Comparison of ENCODE assay signal across 13 cellular contexts in the genomic region with DNA sequence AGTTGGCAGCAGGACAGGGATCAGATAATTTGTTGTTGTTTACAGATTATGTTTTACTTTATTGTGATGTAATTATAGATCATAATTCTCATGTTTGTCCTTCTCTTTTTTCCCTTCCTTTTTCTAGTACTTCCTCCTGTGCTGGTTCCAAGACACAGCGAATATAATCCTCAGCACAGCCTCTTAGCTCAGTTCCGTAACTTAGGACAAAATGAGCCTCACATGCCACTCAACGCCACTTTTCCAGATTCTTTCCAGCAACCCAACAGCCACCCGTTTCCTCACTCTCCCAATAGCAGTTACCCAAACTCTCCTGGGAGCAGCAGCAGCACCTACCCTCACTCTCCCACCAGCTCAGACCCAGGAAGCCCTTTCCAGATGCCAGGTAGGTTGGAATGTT.
"Had no signal": no experiment of that assay in that cellular context is flagged by ENCODE, and none has a peak within 500 bp of the region (broad histone marks: within the 10 kb centered on the region; RNA-seq: fewer than 3 reads in every experiment).

No MANE protein-coding gene starts in this region.

- H3K4me1 Mint-ChIP-seq: activated CD4-positive, alpha-beta memory T cell treated with anti-CD3 and anti-CD28 coated beads, Interleukin-2, amount 10 ng/mL, durations not matched to agents 7 days and 5 days had no signal

- H3K4me3 ChIP-seq: ascending aorta, heart right ventricle had no signal

- DNase-seq: activated CD4-positive, alpha-beta memory T cell treated with anti-CD3 and anti-CD28 coated beads, Interleukin-2, amount 10 ng/mL, durations not matched to agents 7 days and 5 days; activated CD4-positive, alpha-beta T cell treated with anti-CD3 and anti-CD28 coated beads for 36 hours; activated CD8-positive, alpha-beta memory T cell treated with anti-CD3 and anti-CD28 coated beads, Interleukin-2, amount 50 U/mL, for 4 hours; activated naive CD4-positive, alpha-beta T cell; activated T-cell treated with anti-CD3 and anti-CD28 coated beads, Interleukin-2, amount 50 U/mL, for 72 hours; foreskin melanocyte; heart right ventricle; islet precursor cell; retina; stimulated activated CD4-positive, alpha-beta T cell treated with anti-CD3 and anti-CD28 coated beads, Interleukin-15, amount 100 ng/mL, for 24 hours; stimulated activated CD4-positive, alpha-beta T cell treated with anti-CD3 and anti-CD28 coated beads, Interleukin-4, amount 100 ng/mL, for 24 hours had no signal

- H3K9me3 ChIP-seq: ascending aorta, heart right ventricle had no signal

- H3K27ac ChIP-seq: ascending aorta had no signal

- H3K9me3 Mint-ChIP-seq: activated CD4-positive, alpha-beta memory T cell treated with anti-CD3 and anti-CD28 coated beads, Interleukin-2, amount 10 ng/mL, durations not matched to agents 7 days and 5 days; activated T-cell treated with anti-CD3 and anti-CD28 coated beads, Interleukin-2, amount 50 U/mL, for 72 hours; stimulated activated naive CD8-positive, alpha-beta T cell treated with anti-CD3 and anti-CD28 coated beads, Interleukin-15, Interleukin-2, amounts not matched to agents 100 ng/mL and 50 ng/mL, for 24 hours had no signal

- H3K27ac Mint-ChIP-seq: activated CD4-positive, alpha-beta memory T cell treated with anti-CD3 and anti-CD28 coated beads, Interleukin-2, amount 10 ng/mL, durations not matched to agents 7 days and 5 days; activated CD4-positive, alpha-beta T cell treated with anti-CD3 and anti-CD28 coated beads for 36 hours; activated T-cell treated with anti-CD3 and anti-CD28 coated beads, Interleukin-2, amount 50 U/mL, for 72 hours; stimulated activated naive CD8-positive, alpha-beta T cell treated with anti-CD3 and anti-CD28 coated beads, Interleukin-15, Interleukin-2, amounts not matched to agents 100 ng/mL and 50 ng/mL, for 24 hours had no signal

- H3K4me3 Mint-ChIP-seq: activated CD4-positive, alpha-beta memory T cell treated with anti-CD3 and anti-CD28 coated beads, Interleukin-2, amount 10 ng/mL, durations not matched to agents 7 days and 5 days; activated CD4-positive, alpha-beta T cell treated with anti-CD3 and anti-CD28 coated beads for 36 hours; activated T-cell treated with anti-CD3 and anti-CD28 coated beads, Interleukin-2, amount 50 U/mL, for 72 hours; stimulated activated naive CD8-positive, alpha-beta T cell treated with anti-CD3 and anti-CD28 coated beads, Interleukin-15, Interleukin-2, amounts not matched to agents 100 ng/mL and 50 ng/mL, for 24 hours had no signal

- H3K4me1 ChIP-seq: ascending aorta had no signal

- ATAC-seq: activated CD4-positive, alpha-beta T cell treated with anti-CD3 and anti-CD28 coated beads for 36 hours; activated T-cell treated with anti-CD3 and anti-CD28 coated beads, Interleukin-2, amount 50 U/mL, for 72 hours had no signal

- H3K27me3 ChIP-seq: ascending aorta, heart right ventricle had no signal

- H3K27me3 Mint-ChIP-seq: activated CD4-positive, alpha-beta T cell treated with anti-CD3 and anti-CD28 coated beads for 36 hours had no signal
